In genomic region chr6:72422126-72422680, GRCh38 we compare ENCODE assay signal across 25 cellular contexts.
DNase-seq lines count a peak whose midpoint lies in the region; ATAC-seq, FAIRE-seq and TF ChIP-seq lines count a peak whose summit lies in the region.
"Had no signal": no experiment of that assay in that cellular context is flagged by ENCODE, and none has a peak within 500 bp of the region (broad histone marks: within the 10 kb centered on the region; RNA-seq: fewer than 3 reads in every experiment).

No MANE protein-coding gene starts in this region.

- peak overlapping the region; percentile 25 for H3K4me2 ChIP-seq in keratinocyte (ENCODE audit: control insufficient read depth, extremely low read depth, insufficient read depth, low read depth, low read length)

- H4K20me1 ChIP-seq in keratinocyte (ENCODE audit: control insufficient read depth, extremely low read depth, insufficient read depth, low read length) = no peaks in the 10 kb centered on the region

- CTCF ChIA-PET in BJ (lab: Yijun Ruan, JAX) = interaction anchor here (0.7 to 4.5 kb wide), 8 partner anchors 10 to 158 kb away, joined by 3 to 37 read pairs (median 4); no protein-coding TSS in a partner anchor

- no peaks in the 10 kb centered on the region for H3K9me1 ChIP-seq in keratinocyte (ENCODE audit: control insufficient read depth, extremely low read depth, insufficient read depth, low read length)

- H3K9ac ChIP-seq in keratinocyte (ENCODE audit: control insufficient read depth, extremely low read depth, insufficient read depth, low read length) = no peak overlapping the region
- H3K9ac ChIP-seq: parathyroid adenoma had no signal

- H3K27me3 ChIP-seq in BJ (ENCODE audit: control insufficient read depth, insufficient read depth, low read length) = no peaks in the 10 kb centered on the region
- H3K27me3 ChIP-seq in keratinocyte (ENCODE audit: control insufficient read depth, extremely low read depth, insufficient read depth, low read length) = no peaks in the 10 kb centered on the region
- no peaks in the 10 kb centered on the region for H3K27me3 ChIP-seq in left lung
- H3K27me3 ChIP-seq: body of pancreas, right atrium auricular region, spleen, upper lobe of left lung had no signal

- TF ChIP-seq CTCF in BJ (IDR thresholded peaks at IDR 0.05; ENCODE audit: insufficient read depth, low read depth, low read length) = no peak
- no peak for TF ChIP-seq CTCF in keratinocyte (optimal IDR thresholded peaks at IDR 0.05 in 1 of 3, IDR thresholded peaks at IDR 0.05 in 1 of 3, conservative IDR thresholded peaks at IDR 0.05 in 1 of 3; ENCODE audit: extremely low read depth in 1 of 3, insufficient read depth in 2 of 3, low read length in 3 of 3)
- TF ChIP-seq CTCF in left lung (IDR thresholded peaks at IDR 0.05) = no peak

- intact Hi-C loops in sciatic nerve (cut with DNase I) = no loop called here
- intact Hi-C loops in left lung (cut with DNase I) = no loop called here

- ATAC-seq in sciatic nerve (no peak), left lung (no peak)
- ATAC-seq: activated CD4-positive, alpha-beta T cell treated with anti-CD3 and anti-CD28 coated beads for 36 hours; body of pancreas had no signal

- H3K4me3 ChIP-seq in BJ (ENCODE audit: low read depth, low read length) = no peak overlapping the region
- H3K4me3 ChIP-seq in keratinocyte (ENCODE audit: control insufficient read depth in 2 of 3, extremely low read depth in 1 of 3, insufficient read depth in 2 of 3, low read depth in 1 of 3, low read length in 3 of 3) = no peak overlapping the region
- no peak overlapping the region for H3K4me3 ChIP-seq in left lung
- H3K4me3 ChIP-seq: body of pancreas, HAP-1, right atrium auricular region, spleen, upper lobe of left lung had no signal

- H2AFZ ChIP-seq in keratinocyte (ENCODE audit: control insufficient read depth, low read length) = peak overlapping the region; percentile 13
- H2AFZ ChIP-seq: parathyroid adenoma had no signal

- no peak overlapping the region for H3K27ac ChIP-seq in keratinocyte (ENCODE audit: control insufficient read depth, insufficient read depth, low read length)
- no peak overlapping the region for H3K27ac ChIP-seq in left lung
- H3K27ac ChIP-seq: body of pancreas, parathyroid adenoma, right atrium auricular region, RWPE1, spleen, upper lobe of left lung had no signal

- no peaks in the 10 kb centered on the region for H3K79me2 ChIP-seq in keratinocyte (ENCODE audit: control insufficient read depth, insufficient read depth, low read length)
- H3K79me2 ChIP-seq: parathyroid adenoma had no signal

- FAIRE-seq in keratinocyte (lab: Jason Lieb, UNC) = peak; percentile 69
- FAIRE-seq: endothelial cell of umbilical vein had no signal

- H3K4me1 ChIP-seq in keratinocyte (ENCODE audit: control insufficient read depth, extremely low read depth, insufficient read depth, low read length) (peaks cover 41% of the 10 kb centered on the region), left lung (no peaks in the 10 kb centered on the region)
- H3K4me1 ChIP-seq: body of pancreas, HAP-1, parathyroid adenoma, right atrium auricular region, spleen, upper lobe of left lung had no signal

- POLR2A ChIA-PET in BJ (lab: Charles Lee) = interaction anchor here (0.6 kb wide), 1 partner anchor 891 kb away, joined by 4 read pairs; no protein-coding TSS in a partner anchor

- dilution Hi-C loops in keratinocyte (cut with MboI; ENCODE audit: extremely low pct_ligation_motif_present, low sequenced_read_pairs) = no loop called here

- H3K9me3 ChIP-seq in keratinocyte (ENCODE audit: control insufficient read depth, low read depth, low read length) = no peaks in the 10 kb centered on the region
- no peaks in the 10 kb centered on the region for H3K9me3 ChIP-seq in left lung
- H3K9me3 ChIP-seq: body of pancreas, HAP-1, right atrium auricular region, upper lobe of left lung had no signal

- DNase-seq in BJ (ENCODE audit: low read depth) (peak; percentile 40), LoVo (ENCODE audit: low spot score) (peak; percentile 16), amniotic stem cell (lab: John Stamatoyannopoulos, UW) (peak; percentile 32), keratinocyte (ENCODE audit: low read depth, low spot score) (peak; percentile 69), sciatic nerve (ENCODE audit: low spot score) (no peak), left lung (no peak)
- no peak for DNase-seq in stimulated activated naive CD4-positive, alpha-beta T cell treated with Interleukin-2 at 50 U/mL for 16 hours (lab: John Stamatoyannopoulos, UW)
- no peak for DNase-seq in activated CD8-positive, alpha-beta memory T cell treated with anti-CD3 and anti-CD28 coated beads, Interleukin-2, amount 50 U/mL, for 48 hours
- DNase-seq: ACHN; activated CD4-positive, alpha-beta T cell treated with anti-CD3 and anti-CD28 coated beads for 36 hours; activated effector memory CD4-positive, alpha-beta T cell treated with Interleukin-2 at 50 U/mL for 16 hours; activated naive CD8-positive, alpha-beta T cell treated with anti-CD3 and anti-CD28 coated beads for 36 hours; Karpas-422; NCI-H1048; NCI-H1694; spleen; stimulated activated CD4-positive, alpha-beta T cell treated with anti-CD3 and anti-CD28 coated beads, Interleukin-2, amount 100 ng/mL, for 48 hours; T-helper 2 cell; upper lobe of left lung had no signal

- no peaks in the 10 kb centered on the region for H3K36me3 ChIP-seq in BJ (ENCODE audit: control insufficient read depth, insufficient read depth, low read length)
- no peaks in the 10 kb centered on the region for H3K36me3 ChIP-seq in keratinocyte (ENCODE audit: control insufficient read depth in 2 of 2, extremely low read depth in 1 of 2, insufficient read depth in 2 of 2, low read length in 2 of 2)
- no peaks in the 10 kb centered on the region for H3K36me3 ChIP-seq in left lung
- H3K36me3 ChIP-seq: HAP-1, right atrium auricular region, spleen, upper lobe of left lung had no signal

Comparison
In these comparisons a context has a peak if more than half of its experiments do, and no peak if none do; other contexts are left out.
1. DNase-seq: peak in BJ (single experiment), LoVo (single experiment), amniotic stem cell (single experiment) and keratinocyte (single experiment); none in stimulated activated naive CD4-positive, alpha-beta T cell treated with Interleukin-2 at 50 U/mL for 16 hours (single experiment), sciatic nerve (single experiment), activated CD8-positive, alpha-beta memory T cell treated with anti-CD3 and anti-CD28 coated beads, Interleukin-2, amount 50 U/mL, for 48 hours (single experiment) and left lung (0 of 2).